17 cellular contexts compared by ENCODE assay signal in genomic region chr6:132445201-132445951, GRCh38. TPM values are rescaled to one million over a fixed set of nuclear protein-coding genes. Genes with fewer than 3 reads are reported as not detected.
DNase-seq lines count a peak whose midpoint lies in the region; ATAC-seq, FAIRE-seq and TF ChIP-seq lines count a peak whose summit lies in the region.
"Had no signal": no experiment of that assay in that cellular context is flagged by ENCODE, and none has a peak within 500 bp of the region (broad histone marks: within the 10 kb centered on the region; RNA-seq: fewer than 3 reads in every experiment).

No MANE protein-coding gene starts in this region.

- WGBS in neuronal stem cell (ENCODE audit: extremely low coverage in 2 of 2, insufficient read length in 2 of 2, insufficient replicate concordance in 1 of 2), 2 donors = no CpG with 5 or more reads among the region's 3 CpGs

- H3K4me1 ChIP-seq in breast epithelium (no peaks in the 10 kb centered on the region), astrocyte (ENCODE audit: insufficient read depth, low read length) (peaks cover 9% of the 10 kb centered on the region), neuronal stem cell (ENCODE audit: control insufficient read depth in 2 of 2, insufficient read depth in 1 of 2, low read depth in 1 of 2, low read length in 2 of 2) (peaks cover 0 to 2% of the 10 kb centered on the region in 2 donors)
- H3K4me1 ChIP-seq: left ventricle myocardium inferior had no signal

- no peak overlapping the region for H2BK120ac ChIP-seq in neuronal stem cell (ENCODE audit: low read depth, low read length)

- H4K91ac ChIP-seq in neuronal stem cell (ENCODE audit: low read depth, low read length, poor library complexity) = no peak overlapping the region

- H3K27ac ChIP-seq in breast epithelium (no peak overlapping the region), astrocyte (ENCODE audit: low read depth, low read length) (peak overlapping the region; percentile 56), neuronal stem cell (replicated peaks; ENCODE audit: low read length) (no peak overlapping the region)
- H3K27ac ChIP-seq: 22Rv1, esophagus muscularis mucosa, left ventricle myocardium inferior had no signal

- CTCF ChIA-PET in MCF 10A (lab: Yijun Ruan, JAX) = interaction anchor here (1.1 to 1.9 kb wide), 2 partner anchors 145 to 166 kb away, joined by 3 to 14 read pairs; no protein-coding TSS in a partner anchor

- POLR2A ChIA-PET in MCF 10A (lab: Yijun Ruan, JAX) = interaction anchor here (0.7 to 1.2 kb wide), 3 partner anchors 10 to 52 kb away, joined by 3 read pairs; no protein-coding TSS in a partner anchor

- H3K27ac Mint-ChIP-seq in MCF 10A (ENCODE audit: low read depth, unreplicated experiment) (no peak overlapping the region), astrocyte (ENCODE audit: unreplicated experiment) (peak overlapping the region; percentile 89)

- no peak overlapping the region for H2BK15ac ChIP-seq in neuronal stem cell (ENCODE audit: low read length)

- intact Hi-C loops in MCF 10A (cut with micrococcal nuclease) = no loop called here
- intact Hi-C loops in breast epithelium (cut with DNase I; ENCODE audit: low total_unique reads) = no loop called here

- H3K27me3 ChIP-seq in breast epithelium (no peaks in the 10 kb centered on the region), astrocyte (ENCODE audit: insufficient read depth, low read length) (no peaks in the 10 kb centered on the region), neuronal stem cell (ENCODE audit: control insufficient read depth in 3 of 3, insufficient read depth in 3 of 3, low read depth in 1 of 3, low read length in 3 of 3) (no peaks in the 10 kb centered on the region)
- H3K27me3 ChIP-seq: esophagus muscularis mucosa had no signal

- H3K79me1 ChIP-seq in neuronal stem cell (ENCODE audit: low read depth, low read length) = no peaks in the 10 kb centered on the region

- H2BK12ac ChIP-seq in neuronal stem cell (ENCODE audit: low read length) = no peak overlapping the region

- H3K27me3 Mint-ChIP-seq in MCF 10A (ENCODE audit: insufficient read depth, unreplicated experiment) = no peaks in the 10 kb centered on the region
- H3K27me3 Mint-ChIP-seq in astrocyte (ENCODE audit: low read depth, unreplicated experiment) = no peaks in the 10 kb centered on the region

- H3K36me3 ChIP-seq in breast epithelium (no peaks in the 10 kb centered on the region), astrocyte (ENCODE audit: insufficient read depth, low read length) (no peaks in the 10 kb centered on the region), neuronal stem cell (replicated peaks in 1 of 2; ENCODE audit: control insufficient read depth in 2 of 2, insufficient read depth in 2 of 2, low read length in 2 of 2) (no peaks in the 10 kb centered on the region)
- H3K36me3 ChIP-seq: left ventricle myocardium inferior had no signal

- no peak overlapping the region for H4K8ac ChIP-seq in neuronal stem cell (ENCODE audit: low read depth, low read length)

- FAIRE-seq in astrocyte (lab: Jason Lieb, UNC) = peak; percentile 100

- no peaks in the 10 kb centered on the region for H3K79me2 ChIP-seq in astrocyte (ENCODE audit: insufficient read depth, low read length)

- H2BK5ac ChIP-seq in neuronal stem cell (ENCODE audit: low read length) = no peak overlapping the region

- H2AK5ac ChIP-seq in neuronal stem cell (ENCODE audit: low read depth, low read length) = no peak overlapping the region

- no peak overlapping the region for H2AFZ ChIP-seq in astrocyte (ENCODE audit: low read depth, low read length)
- H2AFZ ChIP-seq in neuronal stem cell (ENCODE audit: low read length) = no peak overlapping the region

- no peak overlapping the region for H3K4ac ChIP-seq in neuronal stem cell (ENCODE audit: low read length)

- no peaks in the 10 kb centered on the region for H4K20me1 ChIP-seq in astrocyte (ENCODE audit: insufficient read depth, low read length)

- TF ChIP-seq POLR2A in breast epithelium (IDR thresholded peaks at IDR 0.05) = no peak

- H3K23ac ChIP-seq in neuronal stem cell (ENCODE audit: low read depth, low read length, poor library complexity) = no peak overlapping the region

- H3K4me3 ChIP-seq in breast epithelium = no peak overlapping the region
- no peak overlapping the region for H3K4me3 ChIP-seq in astrocyte (ENCODE audit: insufficient read depth, low read depth, low read length)
- no peak overlapping the region for H3K4me3 ChIP-seq in neuronal stem cell (ENCODE audit: low read length in 2 of 2)
- H3K4me3 ChIP-seq: esophagus muscularis mucosa, left ventricle myocardium inferior had no signal

- H3K4me2 ChIP-seq in astrocyte (ENCODE audit: low read length) (peak overlapping the region; percentile 56), neuronal stem cell (ENCODE audit: insufficient read depth, low read length, poor library complexity, severe bottlenecking) (no peak overlapping the region)

- H3K4me1 Mint-ChIP-seq in MCF 10A (ENCODE audit: insufficient read depth, unreplicated experiment) (peaks cover 6% of the 10 kb centered on the region), astrocyte (ENCODE audit: low read depth, unreplicated experiment) (peaks cover 11% of the 10 kb centered on the region)

- no peak for TF ChIP-seq CTCF in MCF 10A (IDR thresholded peaks at IDR 0.05; ENCODE audit: unreplicated experiment)
- TF ChIP-seq CTCF in breast epithelium (IDR thresholded peaks at IDR 0.05) = no peak
- TF ChIP-seq CTCF in astrocyte (IDR thresholded peaks at IDR 0.05; ENCODE audit: insufficient read depth, low read depth, low read length) = no peak

- H3K18ac ChIP-seq in neuronal stem cell (ENCODE audit: low read length) = no peak overlapping the region

- H3K9me3 Mint-ChIP-seq in MCF 10A (ENCODE audit: unreplicated experiment) (no peaks in the 10 kb centered on the region), astrocyte (ENCODE audit: unreplicated experiment) (peaks cover 6% of the 10 kb centered on the region)

- H3K9me3 ChIP-seq in breast epithelium = peaks cover 6 to 11% of the 10 kb centered on the region in 2 donors
- no peaks in the 10 kb centered on the region for H3K9me3 ChIP-seq in astrocyte (ENCODE audit: insufficient read depth, low read depth, low read length)
- H3K9me3 ChIP-seq in neuronal stem cell (replicated peaks in 1 of 2; ENCODE audit: control insufficient read depth in 2 of 2, insufficient read depth in 1 of 2, low read depth in 1 of 2, low read length in 2 of 2) = peaks cover 0 to 4% of the 10 kb centered on the region in 2 donors

- no peak overlapping the region for H3K14ac ChIP-seq in neuronal stem cell (ENCODE audit: low read length)

- H3K4me3 Mint-ChIP-seq in MCF 10A (ENCODE audit: unreplicated experiment) = no peak overlapping the region
- H3K4me3 Mint-ChIP-seq in astrocyte (ENCODE audit: unreplicated experiment) = no peak overlapping the region

- ATAC-seq in GM18517 (IDR thresholded peaks at IDR 0.05; ENCODE audit: unreplicated experiment) = no peak
- no peak for ATAC-seq in HG02610 (IDR thresholded peaks at IDR 0.05; ENCODE audit: unreplicated experiment)

- BruUV-seq in MCF 10A (replicated peaks; lab: Mats Ljungman, UMichigan) = no TSS peak

- DNase-seq in MCF 10A (ENCODE audit: unreplicated experiment) (peak; percentile 52), breast epithelium (ENCODE audit: low spot score in 2 of 2) (no peak), astrocyte (ENCODE audit: low read depth) (peak; percentile 94), hepatic stellate cell (ENCODE audit: low spot score) (peak; percentile 37), NCI-H1436 treated with DMSO at 0.1 percent for 48 hours (lab: John Stamatoyannopoulos, UW) (no peak), neuronal stem cell (ENCODE audit: low spot score) (no peak)
- DNase-seq: activated T-cell treated with anti-CD3 and anti-CD28 coated beads, Interleukin-2, amount 50 U/mL, for 48 hours; DND-41; left ventricle myocardium inferior; NCI-H1105; NCI-H82; stimulated activated CD4-positive, alpha-beta T cell treated with anti-CD3 and anti-CD28 coated beads, Interleukin-4, amount 100 ng/mL, for 4 hours had no signal

- peaks cover 6% of the 10 kb centered on the region for H3K36me3 Mint-ChIP-seq in MCF 10A (ENCODE audit: insufficient read depth, unreplicated experiment)
- H3K36me3 Mint-ChIP-seq in astrocyte (ENCODE audit: low read depth, unreplicated experiment) = no peaks in the 10 kb centered on the region

- H3K9ac ChIP-seq in astrocyte (ENCODE audit: low read length) (no peak overlapping the region), neuronal stem cell (ENCODE audit: low read depth, low read length, poor library complexity) (no peak overlapping the region)

RNA-seq across cellular contexts. Expression of gene MOXD1, which starts 44.1 kb away (rescaled TPM):
- 0.09 TPM in 1 of 2 replicates, not detected in the other for total RNA-seq in MCF 10A (2022)
- 1 to 10 TPM; 1.8 to 2.9 (median 1.9) TPM for total RNA-seq in breast epithelium
- 3.5 and 4.8 TPM in 2 replicates for total RNA-seq in astrocyte
- polyA plus RNA-seq in neuronal stem cell (2013, experiment 1 of 2) = 2.5 TPM
- 2.4 TPM for polyA plus RNA-seq in neuronal stem cell (2013, experiment 2 of 2)
- total RNA-seq: HT-29 had no signal

Comparison
In these comparisons a context has a peak if more than half of its experiments do, and no peak if none do; other contexts are left out.
1. DNase-seq: peak in MCF 10A (single experiment), astrocyte (single experiment) and hepatic stellate cell (single experiment); none in breast epithelium (0 of 2), NCI-H1436 treated with DMSO at 0.1 percent for 48 hours (single experiment) and neuronal stem cell (single experiment).